In genomic region chr12:20429876-20430275, GRCh38 we compare ENCODE assay signal across 36 cellular contexts.
"Had no signal": no experiment of that assay in that cellular context is flagged by ENCODE, and none has a peak within 500 bp of the region (broad histone marks: within the 10 kb centered on the region; RNA-seq: fewer than 3 reads in every experiment).

No MANE protein-coding gene starts in this region.

- H3K4me3 Mint-ChIP-seq: activated CD4-positive, alpha-beta memory T cell treated with anti-CD3 and anti-CD28 coated beads for 36 hours; activated naive CD4-positive, alpha-beta T cell treated with anti-CD3 and anti-CD28 coated beads, Interleukin-2, amount 10 ng/mL, durations not matched to agents 7 days and 5 days; activated naive CD8-positive, alpha-beta T cell treated with anti-CD3 and anti-CD28 coated beads, Interleukin-2, amount 10 ng/mL, durations not matched to agents 7 days and 5 days; activated T-cell treated with anti-CD3 and anti-CD28 coated beads, Interleukin-2, amount 50 U/mL, for 24 hours; immature natural killer cell; natural killer cell treated with Interleukin-12 subunit alpha and Interleukin-12 subunit beta and Interleukin-15 and Interleukin-18, amount 100 ng/mL, for 72 hours; stimulated activated effector memory CD8-positive, alpha-beta T cell treated with anti-CD3 and anti-CD28 coated beads, Interleukin-12 subunit alpha, Interleukin-12 subunit beta, amount 100 ng/mL, for 72 hours; stimulated activated naive CD8-positive, alpha-beta T cell treated with anti-CD3 and anti-CD28 coated beads, Interleukin-15, Interleukin-2, amounts not matched to agents 100 ng/mL and 50 ng/mL, for 24 hours; T-helper 1 cell treated with Interleukin-12 subunit alpha and Interleukin-12 subunit beta and Interleukin-4 antibody, amounts not matched to agents 30 μg/mL and 1 μg/mL, for 36 hours had no signal

- H3K27ac ChIP-seq: epithelial cell of prostate, esophagus squamous epithelium, gastrocnemius medialis, lower lobe of right lung, upper lobe of left lung, vagina, WERI-Rb-1 had no signal

- H3K27ac Mint-ChIP-seq: activated CD4-positive, alpha-beta memory T cell treated with anti-CD3 and anti-CD28 coated beads for 36 hours; activated naive CD4-positive, alpha-beta T cell treated with anti-CD3 and anti-CD28 coated beads, Interleukin-2, amount 10 ng/mL, durations not matched to agents 7 days and 5 days; activated naive CD8-positive, alpha-beta T cell treated with anti-CD3 and anti-CD28 coated beads, Interleukin-2, amount 10 ng/mL, durations not matched to agents 7 days and 5 days; activated T-cell treated with anti-CD3 and anti-CD28 coated beads, Interleukin-2, amount 50 U/mL, for 24 hours; immature natural killer cell; natural killer cell treated with Interleukin-12 subunit alpha and Interleukin-12 subunit beta and Interleukin-15 and Interleukin-18, amount 100 ng/mL, for 72 hours; progenitor cell of endocrine pancreas; stimulated activated effector memory CD8-positive, alpha-beta T cell treated with anti-CD3 and anti-CD28 coated beads, Interleukin-12 subunit alpha, Interleukin-12 subunit beta, amount 100 ng/mL, for 72 hours; stimulated activated naive CD8-positive, alpha-beta T cell treated with anti-CD3 and anti-CD28 coated beads, Interleukin-15, Interleukin-2, amounts not matched to agents 100 ng/mL and 50 ng/mL, for 24 hours; T-helper 1 cell treated with Interleukin-12 subunit alpha and Interleukin-12 subunit beta and Interleukin-4 antibody, amounts not matched to agents 30 μg/mL and 1 μg/mL, for 36 hours had no signal

- ATAC-seq: activated CD4-positive, CD25-positive, alpha-beta regulatory T cell treated with anti-CD3 and anti-CD28 coated beads, Interleukin-2, amount 50 U/mL, for 24 hours; gastrocnemius medialis; left lobe of liver; lower lobe of right lung; natural killer cell treated with Interleukin-12 subunit alpha and Interleukin-12 subunit beta and Interleukin-15 and Interleukin-18, amount 100 ng/mL, for 72 hours; stimulated activated effector memory CD8-positive, alpha-beta T cell treated with anti-CD3 and anti-CD28 coated beads, Interleukin-12 subunit alpha, Interleukin-12 subunit beta, amount 100 ng/mL, for 72 hours had no signal

- H3K9me3 ChIP-seq: esophagus squamous epithelium, gastrocnemius medialis, lower lobe of right lung, sigmoid colon, upper lobe of left lung, vagina had no signal

- H3K4me1 Mint-ChIP-seq: activated naive CD4-positive, alpha-beta T cell treated with anti-CD3 and anti-CD28 coated beads, Interleukin-2, amount 10 ng/mL, durations not matched to agents 7 days and 5 days; activated naive CD8-positive, alpha-beta T cell treated with anti-CD3 and anti-CD28 coated beads, Interleukin-2, amount 10 ng/mL, durations not matched to agents 7 days and 5 days; immature natural killer cell; stimulated activated effector memory CD8-positive, alpha-beta T cell treated with anti-CD3 and anti-CD28 coated beads, Interleukin-12 subunit alpha, Interleukin-12 subunit beta, amount 100 ng/mL, for 72 hours had no signal

- H3K36me3 Mint-ChIP-seq: activated CD4-positive, alpha-beta memory T cell treated with anti-CD3 and anti-CD28 coated beads for 36 hours; activated naive CD4-positive, alpha-beta T cell treated with anti-CD3 and anti-CD28 coated beads, Interleukin-2, amount 10 ng/mL, durations not matched to agents 7 days and 5 days; activated naive CD8-positive, alpha-beta T cell treated with anti-CD3 and anti-CD28 coated beads, Interleukin-2, amount 10 ng/mL, durations not matched to agents 7 days and 5 days; natural killer cell treated with Interleukin-12 subunit alpha and Interleukin-12 subunit beta and Interleukin-15 and Interleukin-18, amount 100 ng/mL, for 72 hours; stimulated activated effector memory CD8-positive, alpha-beta T cell treated with anti-CD3 and anti-CD28 coated beads, Interleukin-12 subunit alpha, Interleukin-12 subunit beta, amount 100 ng/mL, for 72 hours had no signal

- H3K36me3 ChIP-seq: esophagus squamous epithelium, gastrocnemius medialis, lower lobe of right lung, sigmoid colon, upper lobe of left lung, vagina, WERI-Rb-1 had no signal

- H3K27me3 ChIP-seq: esophagus squamous epithelium, gastrocnemius medialis, sigmoid colon, upper lobe of left lung, vagina had no signal

- H3K4me3 ChIP-seq: esophagus squamous epithelium, gastrocnemius medialis, lower lobe of right lung, sigmoid colon, upper lobe of left lung, vagina had no signal

- H3K27me3 Mint-ChIP-seq: activated CD4-positive, alpha-beta memory T cell treated with anti-CD3 and anti-CD28 coated beads for 36 hours; activated naive CD4-positive, alpha-beta T cell treated with anti-CD3 and anti-CD28 coated beads, Interleukin-2, amount 10 ng/mL, durations not matched to agents 7 days and 5 days; activated T-cell treated with anti-CD3 and anti-CD28 coated beads, Interleukin-2, amount 50 U/mL, for 24 hours; natural killer cell treated with Interleukin-12 subunit alpha and Interleukin-12 subunit beta and Interleukin-15 and Interleukin-18, amount 100 ng/mL, for 72 hours; progenitor cell of endocrine pancreas; stimulated activated naive CD8-positive, alpha-beta T cell treated with anti-CD3 and anti-CD28 coated beads, Interleukin-15, Interleukin-2, amounts not matched to agents 100 ng/mL and 50 ng/mL, for 24 hours had no signal

- H3K9me3 Mint-ChIP-seq: activated CD4-positive, alpha-beta memory T cell treated with anti-CD3 and anti-CD28 coated beads for 36 hours; activated naive CD4-positive, alpha-beta T cell treated with anti-CD3 and anti-CD28 coated beads, Interleukin-2, amount 10 ng/mL, durations not matched to agents 7 days and 5 days; activated naive CD8-positive, alpha-beta T cell treated with anti-CD3 and anti-CD28 coated beads, Interleukin-2, amount 10 ng/mL, durations not matched to agents 7 days and 5 days; activated T-cell treated with anti-CD3 and anti-CD28 coated beads, Interleukin-2, amount 50 U/mL, for 24 hours; immature natural killer cell; natural killer cell treated with Interleukin-12 subunit alpha and Interleukin-12 subunit beta and Interleukin-15 and Interleukin-18, amount 100 ng/mL, for 72 hours; stimulated activated effector memory CD8-positive, alpha-beta T cell treated with anti-CD3 and anti-CD28 coated beads, Interleukin-12 subunit alpha, Interleukin-12 subunit beta, amount 100 ng/mL, for 72 hours; stimulated activated naive CD8-positive, alpha-beta T cell treated with anti-CD3 and anti-CD28 coated beads, Interleukin-15, Interleukin-2, amounts not matched to agents 100 ng/mL and 50 ng/mL, for 24 hours; T-helper 1 cell treated with Interleukin-12 subunit alpha and Interleukin-12 subunit beta and Interleukin-4 antibody, amounts not matched to agents 30 μg/mL and 1 μg/mL, for 36 hours had no signal

- H3K4me1 ChIP-seq: esophagus squamous epithelium, lower lobe of right lung, upper lobe of left lung, vagina had no signal

- FAIRE-seq: astrocyte, small intestine had no signal

- DNase-seq: activated CD4-positive, alpha-beta memory T cell treated with anti-CD3 and anti-CD28 coated beads for 36 hours; activated CD4-positive, alpha-beta T cell treated with anti-CD3 and anti-CD28 coated beads for 48 hours; activated CD8-positive, alpha-beta memory T cell treated with anti-CD3 and anti-CD28 coated beads, Interleukin-2, amount 50 U/mL, for 48 hours; activated gamma-delta T cell; activated naive CD4-positive, alpha-beta T cell treated with anti-CD3 and anti-CD28 coated beads, Interleukin-2, amount 10 ng/mL, durations not matched to agents 7 days and 5 days; activated naive CD8-positive, alpha-beta T cell treated with anti-CD3 and anti-CD28 coated beads, Interleukin-2, amount 10 ng/mL, durations not matched to agents 7 days and 5 days; activated T-cell treated with anti-CD3 and anti-CD28 coated beads, Interleukin-2, amount 50 U/mL, for 24 hours; amniotic stem cell; central memory CD4-positive, alpha-beta T cell; dermis blood vessel endothelial cell; effector CD4-positive, alpha-beta T cell; esophagus squamous epithelium; gastrocnemius medialis; glutamatergic neuron; hippocampal formation; immature natural killer cell; kidney glomerular epithelial cell; lower lobe of right lung; mesenchymal stem cell; retina; sigmoid colon; small intestine; stimulated activated CD4-positive, alpha-beta T cell treated with anti-CD3 and anti-CD28 coated beads, Interleukin-4, amount 100 ng/mL, for 24 hours; T1000; upper lobe of left lung; WERI-Rb-1 had no signal
